ENCODE assay signal across 8 cellular contexts in the genomic region with DNA sequence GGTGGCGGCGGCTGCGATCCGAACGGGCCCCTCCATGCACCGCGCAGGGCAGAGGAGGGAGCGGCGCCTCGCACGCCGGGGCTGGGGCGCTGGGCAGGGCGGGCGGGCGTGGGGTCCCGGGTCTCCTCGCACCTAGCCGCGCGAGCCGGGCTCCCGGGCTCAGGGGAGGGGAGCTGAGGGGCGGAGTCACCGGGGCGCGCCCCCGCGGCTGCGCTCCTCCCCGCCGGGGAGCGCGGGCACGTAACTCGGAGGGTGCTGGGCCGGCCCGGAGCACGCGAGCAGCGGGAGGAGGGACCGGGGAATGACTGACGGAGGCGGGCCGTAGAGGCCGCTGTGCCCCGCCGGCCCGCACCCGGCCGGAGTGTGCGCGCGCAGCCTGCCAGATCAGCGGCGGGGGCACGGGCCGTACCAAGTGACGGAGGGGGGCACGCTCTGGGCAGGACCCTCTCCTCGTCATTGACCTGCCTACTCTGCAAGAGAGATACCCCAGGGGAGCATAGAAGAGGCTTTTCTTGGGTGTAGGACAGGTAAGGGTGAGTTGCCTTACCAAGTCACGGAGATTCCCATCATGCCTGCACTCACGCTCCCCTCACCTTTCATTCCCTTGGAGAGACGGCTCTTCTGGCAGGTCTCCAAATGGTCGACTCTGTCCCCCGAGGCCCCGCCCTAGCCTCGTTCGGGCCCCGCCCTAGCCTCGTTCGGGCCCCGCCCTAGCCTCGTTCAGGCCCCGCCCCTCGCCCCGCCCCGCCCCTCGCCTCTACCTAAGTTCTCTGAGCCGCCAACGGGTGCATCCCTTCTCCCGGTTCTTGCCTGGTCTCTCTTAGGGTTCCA. TPM values are rescaled to one million over a fixed set of nuclear protein-coding genes. Genes with fewer than 3 reads are reported as not detected.
DNase-seq lines count a peak whose midpoint lies in the region; ATAC-seq and TF ChIP-seq lines count a peak whose summit lies in the region.

A gene with protein sequence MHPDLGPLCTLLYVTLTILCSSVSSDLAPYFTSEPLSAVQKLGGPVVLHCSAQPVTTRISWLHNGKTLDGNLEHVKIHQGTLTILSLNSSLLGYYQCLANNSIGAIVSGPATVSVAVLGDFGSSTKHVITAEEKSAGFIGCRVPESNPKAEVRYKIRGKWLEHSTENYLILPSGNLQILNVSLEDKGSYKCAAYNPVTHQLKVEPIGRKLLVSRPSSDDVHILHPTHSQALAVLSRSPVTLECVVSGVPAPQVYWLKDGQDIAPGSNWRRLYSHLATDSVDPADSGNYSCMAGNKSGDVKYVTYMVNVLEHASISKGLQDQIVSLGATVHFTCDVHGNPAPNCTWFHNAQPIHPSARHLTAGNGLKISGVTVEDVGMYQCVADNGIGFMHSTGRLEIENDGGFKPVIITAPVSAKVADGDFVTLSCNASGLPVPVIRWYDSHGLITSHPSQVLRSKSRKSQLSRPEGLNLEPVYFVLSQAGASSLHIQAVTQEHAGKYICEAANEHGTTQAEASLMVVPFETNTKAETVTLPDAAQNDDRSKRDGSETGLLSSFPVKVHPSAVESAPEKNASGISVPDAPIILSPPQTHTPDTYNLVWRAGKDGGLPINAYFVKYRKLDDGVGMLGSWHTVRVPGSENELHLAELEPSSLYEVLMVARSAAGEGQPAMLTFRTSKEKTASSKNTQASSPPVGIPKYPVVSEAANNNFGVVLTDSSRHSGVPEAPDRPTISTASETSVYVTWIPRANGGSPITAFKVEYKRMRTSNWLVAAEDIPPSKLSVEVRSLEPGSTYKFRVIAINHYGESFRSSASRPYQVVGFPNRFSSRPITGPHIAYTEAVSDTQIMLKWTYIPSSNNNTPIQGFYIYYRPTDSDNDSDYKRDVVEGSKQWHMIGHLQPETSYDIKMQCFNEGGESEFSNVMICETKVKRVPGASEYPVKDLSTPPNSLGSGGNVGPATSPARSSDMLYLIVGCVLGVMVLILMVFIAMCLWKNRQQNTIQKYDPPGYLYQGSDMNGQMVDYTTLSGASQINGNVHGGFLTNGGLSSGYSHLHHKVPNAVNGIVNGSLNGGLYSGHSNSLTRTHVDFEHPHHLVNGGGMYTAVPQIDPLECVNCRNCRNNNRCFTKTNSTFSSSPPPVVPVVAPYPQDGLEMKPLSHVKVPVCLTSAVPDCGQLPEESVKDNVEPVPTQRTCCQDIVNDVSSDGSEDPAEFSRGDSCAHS (N-terminal part only) (minus strand): TSS at position 188 of the 831 bp plus-strand sequence. CDS start 39,390 bp downstream, outside the sequence.

- H3K9me3 ChIP-seq in DND-41 (ENCODE audit: insufficient read depth, low read length, severe bottlenecking) (no peaks in the 10 kb centered on the region), fibroblast of lung (ENCODE audit: control insufficient read depth, insufficient read depth, low read depth, low read length) (no peaks in the 10 kb centered on the region)

- H3K27ac ChIP-seq in DND-41 (ENCODE audit: low read length), result peak within 1 kb of the TSS; percentile 76
- H3K27ac ChIP-seq in fibroblast of lung (ENCODE audit: insufficient read depth, low read length), result peak within 1 kb of the TSS; percentile 65

- ATAC-seq in DND-41 (ENCODE audit: insufficient read depth, low read depth), result peak; percentile 94
- peak; percentile 86 to 92 for ATAC-seq in naive thymus-derived CD8-positive, alpha-beta T cell
- peak; percentile 97 for ATAC-seq in stimulated activated memory B cell treated with anti-CD40 and anti-IgM and Interleukin-4, amounts not matched to agents 10 μg/mL and 1 μg/mL and 100 μg/mL, for 72 hours

- H3K36me3 Mint-ChIP-seq in naive thymus-derived CD8-positive, alpha-beta T cell, result no peaks in the 10 kb centered on the region
- H3K36me3 Mint-ChIP-seq in stimulated activated memory B cell treated with anti-CD40 and anti-IgM and Interleukin-4, amounts not matched to agents 10 μg/mL and 1 μg/mL and 100 μg/mL, for 72 hours, result no peaks in the 10 kb centered on the region

- H3K4me1 ChIP-seq in DND-41 (ENCODE audit: insufficient read depth, low read length) (peaks cover 18% of the 10 kb centered on the region), fibroblast of lung (ENCODE audit: control insufficient read depth, extremely low read depth, insufficient read depth, low read length) (no peaks in the 10 kb centered on the region)

- no peaks in the 10 kb centered on the region for H4K20me1 ChIP-seq in DND-41 (ENCODE audit: insufficient read depth, low read length)
- H4K20me1 ChIP-seq in fibroblast of lung (ENCODE audit: control insufficient read depth, extremely low read depth, insufficient read depth, low read length), result no peaks in the 10 kb centered on the region

- H3K4me3 ChIP-seq in DND-41 (ENCODE audit: low read depth in 1 of 2, low read length in 2 of 2) (peak within 1 kb of the TSS; percentile 30 to 58; a peak in 3 of 4 replicates), fibroblast of lung (replicated peaks in 1 of 4; ENCODE audit: control extremely low read depth in 1 of 4, insufficient read depth in 1 of 4, low read depth in 3 of 4, low read length in 4 of 4) (peak within 1 kb of the TSS; percentile 42 to 79 (median 64))

- POLR2A ChIA-PET in naive thymus-derived CD8-positive, alpha-beta T cell (lab: Charles Lee), result interaction anchor here (0.6 to 1.6 kb wide), 3 partner anchors 21 to 1134 kb away, joined by 3 to 7 read pairs (median 3); no protein-coding TSS in a partner anchor

- peak within 1 kb of the TSS; percentile 32 to 98 (median 96) for H3K27ac Mint-ChIP-seq in naive thymus-derived CD8-positive, alpha-beta T cell
- peak within 1 kb of the TSS; percentile 91 for H3K27ac Mint-ChIP-seq in stimulated activated memory B cell treated with anti-CD40 and anti-IgM and Interleukin-4, amounts not matched to agents 10 μg/mL and 1 μg/mL and 100 μg/mL, for 72 hours

- H3K4me2 ChIP-seq in DND-41 (ENCODE audit: insufficient read depth, low read length) (peak within 1 kb of the TSS; percentile 72), fibroblast of lung (ENCODE audit: extremely low read depth, insufficient read depth, low read length) (peak within 1 kb of the TSS; percentile 98)

- H3K9ac ChIP-seq in DND-41 (ENCODE audit: low read depth, low read length) (peak within 1 kb of the TSS; percentile 54), fibroblast of lung (ENCODE audit: insufficient read depth, low read length) (peak within 1 kb of the TSS; percentile 86)

- H3K4me3 Mint-ChIP-seq in naive thymus-derived CD8-positive, alpha-beta T cell, result peak within 1 kb of the TSS; percentile 83 to 95 (median 90)
- H3K4me3 Mint-ChIP-seq in stimulated activated memory B cell treated with anti-CD40 and anti-IgM and Interleukin-4, amounts not matched to agents 10 μg/mL and 1 μg/mL and 100 μg/mL, for 72 hours, result peak within 1 kb of the TSS; percentile 76

- H2AFZ ChIP-seq in DND-41 (ENCODE audit: low read depth, low read length) (peak within 1 kb of the TSS; percentile 90), fibroblast of lung (ENCODE audit: low read length) (peak within 1 kb of the TSS; percentile 99)

- peaks cover 6 to 12% (median 8%) of the 10 kb centered on the region in 4 donors for H3K4me1 Mint-ChIP-seq in naive thymus-derived CD8-positive, alpha-beta T cell
- H3K4me1 Mint-ChIP-seq in stimulated activated memory B cell treated with anti-CD40 and anti-IgM and Interleukin-4, amounts not matched to agents 10 μg/mL and 1 μg/mL and 100 μg/mL, for 72 hours, result peaks cover 5% of the 10 kb centered on the region

- no peaks in the 10 kb centered on the region for H3K9me3 Mint-ChIP-seq in naive thymus-derived CD8-positive, alpha-beta T cell
- H3K9me3 Mint-ChIP-seq in stimulated activated memory B cell treated with anti-CD40 and anti-IgM and Interleukin-4, amounts not matched to agents 10 μg/mL and 1 μg/mL and 100 μg/mL, for 72 hours, result peaks cover 3% of the 10 kb centered on the region

- H3K79me2 ChIP-seq in DND-41 (ENCODE audit: insufficient read depth, low read length) (no peaks in the 10 kb centered on the region), fibroblast of lung (ENCODE audit: control insufficient read depth, insufficient read depth, low read length) (no peaks in the 10 kb centered on the region)

- no peaks in the 10 kb centered on the region for H3K36me3 ChIP-seq in DND-41 (ENCODE audit: insufficient read depth, low read length)
- no peaks in the 10 kb centered on the region for H3K36me3 ChIP-seq in fibroblast of lung (ENCODE audit: control insufficient read depth, insufficient read depth, low read length)

- H3K27me3 ChIP-seq in DND-41 (ENCODE audit: insufficient read depth, low read length, poor library complexity) (peaks cover 20% of the 10 kb centered on the region), fibroblast of lung (ENCODE audit: control insufficient read depth, insufficient read depth, low read length) (peaks cover 17% of the 10 kb centered on the region)

- TF ChIP-seq CTCF in DND-41 (IDR thresholded peaks at IDR 0.05; ENCODE audit: borderline replicate concordance, extremely low read depth, low read length, poor library complexity, severe bottlenecking) (peak; percentile 24), fibroblast of lung (conservative IDR thresholded peaks at IDR 0.05 in 1 of 2, IDR thresholded peaks at IDR 0.05 in 1 of 2; ENCODE audit: low read depth in 1 of 2, low read length in 2 of 2) (no peak)

- H3K27me3 Mint-ChIP-seq in naive thymus-derived CD8-positive, alpha-beta T cell, result peaks cover 0 to 32% (median 0%) of the 10 kb centered on the region in 5 donors
- peaks cover 47% of the 10 kb centered on the region for H3K27me3 Mint-ChIP-seq in stimulated activated memory B cell treated with anti-CD40 and anti-IgM and Interleukin-4, amounts not matched to agents 10 μg/mL and 1 μg/mL and 100 μg/mL, for 72 hours

- DNase-seq in DND-41 (peak; percentile 90), H4 (ENCODE audit: low spot score) (peak; percentile 90), LHCN-M2 (ENCODE audit: low read depth) (peak; percentile 90), RKO (ENCODE audit: low spot score) (peak; percentile 93), fibroblast of lung (ENCODE audit: low read depth in 2 of 2) (peak; percentile 86 to 93)
- DNase-seq in activated T-helper 1 cell treated with anti-CD3 and anti-CD28 coated beads, Interleukin-2, amount 50 U/mL, for 16 hours (ENCODE audit: low read depth in 1 of 2, low spot score in 1 of 2), result peak; percentile 78 to 87
- peak; percentile 85 to 98 (median 93) for DNase-seq in naive thymus-derived CD8-positive, alpha-beta T cell

RNA-seq across cellular contexts. Expression of the gene that starts here (rescaled TPM):
- total RNA-seq in H4 (2014; rRNA removed; shearing (Covaris generic)), result 10.1 and 13.4 TPM in 2 replicates
- total RNA-seq in LHCN-M2 (2014; rRNA removed) (22.6 and 40.3 TPM in 2 replicates), fibroblast of lung (10.3 and 10.7 TPM in 2 replicates)
- polyA plus RNA-seq in LHCN-M2 (2012), result 4.8 TPM
- 2.3 and 10.7 TPM in 2 replicates for polyA plus RNA-seq in fibroblast of lung
- polyA plus RNA-seq in fibroblast of lung (2012), result 1.5 and 6.1 TPM in 2 replicates
- polyA minus RNA-seq in fibroblast of lung (ENCODE audit: low replicate concordance), result 2.2 and 13.6 TPM in 2 replicates
- 1 to 10 TPM; 2.1 to 2.8 TPM for total RNA-seq in naive thymus-derived CD8-positive, alpha-beta T cell
- polyA plus RNA-seq in naive thymus-derived CD8-positive, alpha-beta T cell, result under 1 TPM in 2 of 3 donors, not detected in 1; 0.14 to 0.20 TPM

Comparison
In these comparisons a context has a peak if more than half of its experiments do, and no peak if none do; other contexts are left out.
1. Peak in every context shown above with its lines: DNase-seq, ATAC-seq, H3K4me3 ChIP-seq and H3K27ac ChIP-seq.